1 cellular context compared by ENCODE assay signal in genomic region chr2:227238242-227239237, GRCh38.
TF ChIP-seq lines count a peak whose summit lies in the region.

No MANE protein-coding gene starts in this region.

TF ChIP-seq in A549, 52 proteins besides CTCF, POLR2A, EP300 and RAD21 (continued from another document):
- TF ChIP-seq, protein P1, sequence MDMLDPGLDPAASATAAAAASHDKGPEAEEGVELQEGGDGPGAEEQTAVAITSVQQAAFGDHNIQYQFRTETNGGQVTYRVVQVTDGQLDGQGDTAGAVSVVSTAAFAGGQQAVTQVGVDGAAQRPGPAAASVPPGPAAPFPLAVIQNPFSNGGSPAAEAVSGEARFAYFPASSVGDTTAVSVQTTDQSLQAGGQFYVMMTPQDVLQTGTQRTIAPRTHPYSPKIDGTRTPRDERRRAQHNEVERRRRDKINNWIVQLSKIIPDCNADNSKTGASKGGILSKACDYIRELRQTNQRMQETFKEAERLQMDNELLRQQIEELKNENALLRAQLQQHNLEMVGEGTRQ (IDR thresholded peaks at IDR 0.05), result no peak
- TF ChIP-seq CBX2 (IDR thresholded peaks at IDR 0.05; ENCODE audit: borderline replicate concordance, low read depth) (no peak), MAFK (IDR thresholded peaks at IDR 0.05; ENCODE audit: partially characterized antibody) (peak; percentile 76)
TF ChIP-seq in A549: peak in this region for 2.
